11 cellular contexts compared by ENCODE assay signal in genomic region chr9:70415041-70415440, GRCh38. TPM values are rescaled to one million over a fixed set of nuclear protein-coding genes. Genes with fewer than 3 reads are reported as not detected.
DNase-seq lines count a peak whose midpoint lies in the region; ATAC-seq, FAIRE-seq and TF ChIP-seq lines count a peak whose summit lies in the region.
"Had no signal": no experiment of that assay in that cellular context is flagged by ENCODE, and none has a peak within 500 bp of the region (broad histone marks: within the 10 kb centered on the region; RNA-seq: fewer than 3 reads in every experiment).

No MANE protein-coding gene starts in this region.

- H3K9ac ChIP-seq in HCT116 (ENCODE audit: low read length), result no peak overlapping the region
- peak overlapping the region; percentile 100 for H3K9ac ChIP-seq in skeletal muscle tissue (ENCODE audit: low read depth in 1 of 3, low read length in 3 of 3)

- H3K27ac Mint-ChIP-seq in activated T-helper 1 cell treated with anti-CD3 and anti-CD28 coated beads, Interleukin-12 subunit alpha, Interleukin-12 subunit beta, Interleukin-2, Interleukin-4 antibody, amounts not matched to agents 30 ng/mL and 10 ng/mL and 1 ng/mL, durations not matched to agents 14 hours and 24 hours and 36 hours, result peak overlapping the region; percentile 100

- H3K9me3 Mint-ChIP-seq in activated T-helper 1 cell treated with anti-CD3 and anti-CD28 coated beads, Interleukin-12 subunit alpha, Interleukin-12 subunit beta, Interleukin-2, Interleukin-4 antibody, amounts not matched to agents 30 ng/mL and 10 ng/mL and 1 ng/mL, durations not matched to agents 14 hours and 24 hours and 36 hours, result no peaks in the 10 kb centered on the region

- H3K27me3 Mint-ChIP-seq in activated T-helper 1 cell treated with anti-CD3 and anti-CD28 coated beads, Interleukin-12 subunit alpha, Interleukin-12 subunit beta, Interleukin-2, Interleukin-4 antibody, amounts not matched to agents 30 ng/mL and 10 ng/mL and 1 ng/mL, durations not matched to agents 14 hours and 24 hours and 36 hours (ENCODE audit: insufficient read depth), result peaks cover 1% of the 10 kb centered on the region

- no peak for TF ChIP-seq RAD21 in HCT116 (IDR thresholded peaks at IDR 0.05; ENCODE audit: low read depth)

- peaks cover 45% of the 10 kb centered on the region for H3K4me1 Mint-ChIP-seq in activated T-helper 1 cell treated with anti-CD3 and anti-CD28 coated beads, Interleukin-12 subunit alpha, Interleukin-12 subunit beta, Interleukin-2, Interleukin-4 antibody, amounts not matched to agents 30 ng/mL and 10 ng/mL and 1 ng/mL, durations not matched to agents 14 hours and 24 hours and 36 hours (ENCODE audit: low read depth)

- no peaks in the 10 kb centered on the region for H4K20me1 ChIP-seq in HCT116 (ENCODE audit: insufficient read depth)

- H3K27me3 ChIP-seq in HCT116 (ENCODE audit: insufficient read depth, low read length) (no peaks in the 10 kb centered on the region), skeletal muscle tissue (ENCODE audit: control insufficient read depth in 3 of 3, insufficient read depth in 3 of 3, low read length in 3 of 3) (no peaks in the 10 kb centered on the region)
- H3K27me3 ChIP-seq: foreskin keratinocyte had no signal

- peak overlapping the region; percentile 96 for H3K4me2 ChIP-seq in HCT116 (ENCODE audit: low read length)

- POLR2A ChIA-PET in HCT116 (lab: Charles Lee), result interaction anchor here (1.1 kb wide), 1 partner anchor 187 kb away, joined by 4 read pairs; no protein-coding TSS in a partner anchor

- intact Hi-C loops in HCT116 (cut with micrococcal nuclease), result no loop called here
- intact Hi-C loops in activated T-helper 1 cell treated with anti-CD3 and anti-CD28 coated beads, Interleukin-12 subunit alpha, Interleukin-12 subunit beta, Interleukin-2, Interleukin-4 antibody, amounts not matched to agents 30 ng/mL and 10 ng/mL and 1 ng/mL, durations not matched to agents 14 hours and 24 hours and 36 hours (cut with micrococcal nuclease), result no loop called here

- peak overlapping the region; percentile 98 for H3K4me3 Mint-ChIP-seq in activated T-helper 1 cell treated with anti-CD3 and anti-CD28 coated beads, Interleukin-12 subunit alpha, Interleukin-12 subunit beta, Interleukin-2, Interleukin-4 antibody, amounts not matched to agents 30 ng/mL and 10 ng/mL and 1 ng/mL, durations not matched to agents 14 hours and 24 hours and 36 hours

- CTCF ChIA-PET in HCT116 (lab: Charles Lee), result interaction anchor here (1.2 to 2.0 kb wide), 3 partner anchors 68 to 187 kb away, joined by 3 to 7 read pairs (median 7); no protein-coding TSS in a partner anchor

- no TSS peak for BruUV-seq in HCT116 (replicated peaks; lab: Mats Ljungman, UMichigan)

- H3K4me1 ChIP-seq in HCT116 (ENCODE audit: control insufficient read depth in 1 of 2, insufficient read depth in 2 of 2, low read length in 2 of 2), result peaks cover 29 to 74% of the 10 kb centered on the region in 2 experiments
- peaks cover 33 to 35% (median 34%) of the 10 kb centered on the region in 3 donors for H3K4me1 ChIP-seq in skeletal muscle tissue (ENCODE audit: control insufficient read depth in 3 of 3, insufficient read depth in 3 of 3, low read length in 3 of 3)

- no peaks in the 10 kb centered on the region for H3K36me3 ChIP-seq in HCT116 (ENCODE audit: control insufficient read depth in 1 of 2, insufficient read depth in 2 of 2, low read length in 2 of 2)
- H3K36me3 ChIP-seq in skeletal muscle tissue (ENCODE audit: control insufficient read depth in 3 of 3, insufficient read depth in 3 of 3, low read length in 3 of 3), result peaks cover 0 to 7% (median 0%) of the 10 kb centered on the region in 3 donors

- no peaks in the 10 kb centered on the region for H3K9me3 ChIP-seq in HCT116 (ENCODE audit: control insufficient read depth in 1 of 2, insufficient read depth in 1 of 2, low read depth in 1 of 2, low read length in 2 of 2)
- H3K9me3 ChIP-seq in skeletal muscle tissue (ENCODE audit: control insufficient read depth in 3 of 3, low read length in 3 of 3), result no peaks in the 10 kb centered on the region

- DNase-seq in HCT116 (ENCODE audit: low read depth, low spot score), result no peak
- no peak for DNase-seq in activated T-helper 1 cell treated with anti-CD3 and anti-CD28 coated beads, Interleukin-12 subunit alpha, Interleukin-12 subunit beta, Interleukin-2, Interleukin-4 antibody, amounts not matched to agents 30 ng/mL and 10 ng/mL and 1 ng/mL, durations not matched to agents 14 hours and 24 hours and 36 hours (ENCODE audit: low spot score)
- DNase-seq in fibroblast of villous mesenchyme (ENCODE audit: low read depth), result no peak
- DNase-seq in GM12892 (ENCODE audit: insufficient read length), result no peak
- DNase-seq in cerebellum (ENCODE audit: low spot score), result no peak
- no peak for DNase-seq in NCI-H1436 (lab: John Stamatoyannopoulos, UW)
- DNase-seq: activated CD4-positive, alpha-beta T cell treated with anti-CD3 and anti-CD28 coated beads for 48 hours; foreskin keratinocyte; stimulated activated CD4-positive, alpha-beta T cell treated with anti-CD3 and anti-CD28 coated beads, Interleukin-15, amount 100 ng/mL, for 24 hours had no signal

- no peaks in the 10 kb centered on the region for H3K9me2 ChIP-seq in HCT116 (ENCODE audit: insufficient read depth)

- H3K79me2 ChIP-seq in HCT116 (ENCODE audit: insufficient read depth, low read length), result no peaks in the 10 kb centered on the region

- TF ChIP-seq CTCF in HCT116 (IDR thresholded peaks at IDR 0.05 in 2 of 3, conservative IDR thresholded peaks at IDR 0.05 in 1 of 3; ENCODE audit: borderline replicate concordance in 1 of 3, insufficient read depth in 1 of 3, low read depth in 2 of 3, low read length in 2 of 3) (no peak), fibroblast of villous mesenchyme (IDR thresholded peaks at IDR 0.05; ENCODE audit: insufficient read depth, low read depth, low read length) (no peak)

- no peaks in the 10 kb centered on the region for H3K36me3 Mint-ChIP-seq in activated T-helper 1 cell treated with anti-CD3 and anti-CD28 coated beads, Interleukin-12 subunit alpha, Interleukin-12 subunit beta, Interleukin-2, Interleukin-4 antibody, amounts not matched to agents 30 ng/mL and 10 ng/mL and 1 ng/mL, durations not matched to agents 14 hours and 24 hours and 36 hours (ENCODE audit: low read depth)

- TF ChIP-seq POLR2A in HCT116 (IDR thresholded peaks at IDR 0.05; ENCODE audit: borderline replicate concordance, extremely low read depth, insufficient read depth, insufficient read length) (no peak), GM12892 (IDR thresholded peaks at IDR 0.05; ENCODE audit: low read depth, low read length) (no peak)

- no peak for FAIRE-seq in GM12892 (lab: Jason Lieb, UNC)

- ATAC-seq in HCT116 (no peak), HG02798 (IDR thresholded peaks at IDR 0.05; ENCODE audit: poor library complexity, unreplicated experiment) (no peak)
- ATAC-seq: foreskin keratinocyte had no signal

- H2AFZ ChIP-seq in HCT116 (ENCODE audit: low read depth, low read length, poor library complexity, severe bottlenecking), result peak overlapping the region; percentile 99

- RAD21 ChIA-PET in HCT116 (lab: Charles Lee; ENCODE audit: low non-redundant PET in 1 of 2, low total read pairs in 2 of 2, uncharacterized antibody in 2 of 2, unreplicated experiment in 2 of 2), result interaction anchor here in 1 of 2 experiments (0.6 kb wide), 1 partner anchor 25 kb away, joined by 3 read pairs; no protein-coding TSS in a partner anchor

- H3K27ac ChIP-seq in HCT116 (ENCODE audit: low read depth, low read length) (no peak overlapping the region), skeletal muscle tissue (ENCODE audit: low read depth, low read length) (peak overlapping the region; percentile 99)

- no peak overlapping the region for H3K4me3 ChIP-seq in HCT116 (replicated peaks in 1 of 2; ENCODE audit: low read depth in 1 of 2, low read length in 2 of 2)
- peak overlapping the region; percentile 95 for H3K4me3 ChIP-seq in fibroblast of villous mesenchyme (ENCODE audit: low read depth, low read length)
- peak overlapping the region; percentile 89 to 100 (median 98) for H3K4me3 ChIP-seq in skeletal muscle tissue (ENCODE audit: low read length in 3 of 3)

TF ChIP-seq in HCT116, 20 proteins besides CTCF, POLR2A, EP300 and RAD21:
- TF ChIP-seq ZNF274 (IDR thresholded peaks at IDR 0.05; ENCODE audit: low read depth, low read length) (no peak), FOSL1 (IDR thresholded peaks at IDR 0.05; ENCODE audit: low read depth) (no peak), SP1 (IDR thresholded peaks at IDR 0.05; ENCODE audit: low read depth) (no peak), JUND (IDR thresholded peaks at IDR 0.05) (no peak), CBX3 (IDR thresholded peaks at IDR 0.05; ENCODE audit: low read depth) (no peak)

RNA-seq across cellular contexts. Expression of gene KLF9, which starts 0.6 kb away (rescaled TPM):
- total RNA-seq in HCT116 (2021; ENCODE audit: unreplicated experiment), result 8.3 TPM
- 3.8 and 4.1 TPM in 2 replicates for polyA plus RNA-seq in HCT116 (2012)
- total RNA-seq in activated T-helper 1 cell treated with anti-CD3 and anti-CD28 coated beads, Interleukin-12 subunit alpha, Interleukin-12 subunit beta, Interleukin-2, Interleukin-4 antibody, amounts not matched to agents 30 ng/mL and 10 ng/mL and 1 ng/mL, durations not matched to agents 14 hours and 24 hours and 36 hours, result 18.1 and 19.0 TPM in 2 replicates
- total RNA-seq in fibroblast of villous mesenchyme, result 34.5 and 37.1 TPM in 2 replicates
- total RNA-seq in skeletal muscle tissue, result 2.6 TPM
- polyA plus RNA-seq in GM12892 (2012; ENCODE audit: missing spikeins), result 0.78 TPM
- total RNA-seq in cerebellum, result 2.8 TPM

Comparison
In these comparisons a context has a peak if more than half of its experiments do, and no peak if none do; other contexts are left out.
1. H3K4me3 ChIP-seq: peak in fibroblast of villous mesenchyme (single experiment) and skeletal muscle tissue (3 of 3); none in HCT116 (0 of 2).